Comparison of ENCODE assay signal across 9 cellular contexts in the genomic region with DNA sequence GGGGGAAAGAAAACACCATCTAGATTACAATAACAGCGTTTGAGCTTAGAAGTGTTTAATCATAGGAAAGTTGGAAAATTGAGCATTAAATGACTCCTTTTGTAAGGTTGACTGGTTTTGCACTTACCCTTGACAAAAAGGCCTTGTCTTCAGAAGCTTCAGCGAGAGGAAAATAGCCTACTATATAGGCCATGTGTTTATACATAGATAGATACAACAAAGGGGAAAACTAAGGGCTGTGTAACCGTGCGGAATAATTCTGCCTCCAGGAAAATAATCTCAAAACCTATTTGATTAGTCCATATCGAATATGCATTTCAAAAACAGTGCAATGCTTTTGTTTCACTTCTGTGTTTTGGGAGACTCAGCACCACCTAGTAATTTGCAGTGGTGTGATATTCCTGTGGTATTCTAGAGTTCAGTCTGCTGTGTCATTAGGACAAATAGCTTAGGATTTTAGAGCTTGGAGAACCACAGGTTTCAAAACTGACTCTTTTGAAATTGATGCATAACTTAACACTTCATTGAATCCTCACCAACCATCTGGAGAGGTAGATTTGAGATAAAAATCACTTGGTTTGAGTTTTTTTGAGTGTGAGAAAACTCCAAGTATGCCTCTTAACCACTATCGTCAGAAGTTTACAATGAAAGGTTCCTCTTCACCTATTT. TPM values are rescaled to one million over a fixed set of nuclear protein-coding genes. Genes with fewer than 3 reads are reported as not detected.
DNase-seq lines count a peak whose midpoint lies in the region; ATAC-seq and TF ChIP-seq lines count a peak whose summit lies in the region.
"Had no signal": no experiment of that assay in that cellular context is flagged by ENCODE, and none has a peak within 500 bp of the region (broad histone marks: within the 10 kb centered on the region; RNA-seq: fewer than 3 reads in every experiment).

No MANE protein-coding gene starts in this region.

- no peak for ATAC-seq in activated T-cell treated with anti-CD3 and anti-CD28 coated beads, Interleukin-2, amount 50 U/mL, for 72 hours (replicated peaks in 1 of 2)
- ATAC-seq in activated CD8-positive, alpha-beta T cell treated with anti-CD3 and anti-CD28 coated beads for 36 hours: no peak
- ATAC-seq in GM21390 (IDR thresholded peaks at IDR 0.05; ENCODE audit: unreplicated experiment): no peak
- ATAC-seq in HG03025 (IDR thresholded peaks at IDR 0.05; ENCODE audit: low FRiP score, unreplicated experiment): no peak

- no peak for TF ChIP-seq CTCF in activated CD8-positive, alpha-beta T cell treated with anti-CD3 and anti-CD28 coated beads for 36 hours (IDR thresholded peaks at IDR 0.05)
- TF ChIP-seq CTCF in type B pancreatic cell (conservative IDR thresholded peaks at IDR 0.05): no peak
- no peak for TF ChIP-seq CTCF in GM13977 (IDR thresholded peaks at IDR 0.05; ENCODE audit: extremely low read depth, insufficient read depth, missing control alignments)

- H3K27me3 Mint-ChIP-seq in activated T-cell treated with anti-CD3 and anti-CD28 coated beads, Interleukin-2, amount 50 U/mL, for 72 hours (ENCODE audit: low read depth): no peaks in the 10 kb centered on the region
- no peaks in the 10 kb centered on the region for H3K27me3 Mint-ChIP-seq in activated CD8-positive, alpha-beta T cell treated with anti-CD3 and anti-CD28 coated beads for 36 hours
- H3K27me3 Mint-ChIP-seq in type B pancreatic cell: peaks cover 10% of the 10 kb centered on the region

- in situ Hi-C loops in GM13977 (cut with MboI; ENCODE audit: low pct_unique_long_range_greater_than_20kb, low sequenced_read_pairs, unreplicated experiment): no loop called here

- DNase-seq in activated T-cell treated with anti-CD3 and anti-CD28 coated beads, Interleukin-2, amount 50 U/mL, for 72 hours: no peak
- DNase-seq in activated T-cell treated with anti-CD3 and anti-CD28 coated beads, Interleukin-2, amount 50 U/mL, for 48 hours: no peak
- DNase-seq in activated CD8-positive, alpha-beta T cell treated with anti-CD3 and anti-CD28 coated beads for 36 hours: no peak
- peak; percentile 54 for DNase-seq in kidney tubule cell (ENCODE audit: low spot score)
- DNase-seq in type B pancreatic cell (ENCODE audit: extremely low spot score, unreplicated experiment): no peak
- no peak for DNase-seq in GM13977 (ENCODE audit: low spot score)
- DNase-seq: NCI-H1930 had no signal

- H3K27ac Mint-ChIP-seq in activated T-cell treated with anti-CD3 and anti-CD28 coated beads, Interleukin-2, amount 50 U/mL, for 72 hours: peak overlapping the region; percentile 36
- H3K27ac Mint-ChIP-seq in activated CD8-positive, alpha-beta T cell treated with anti-CD3 and anti-CD28 coated beads for 36 hours: peak overlapping the region; percentile 58
- no peak overlapping the region for H3K27ac Mint-ChIP-seq in type B pancreatic cell

- peak overlapping the region; percentile 90 to 94 for H3K4me3 Mint-ChIP-seq in activated T-cell treated with anti-CD3 and anti-CD28 coated beads, Interleukin-2, amount 50 U/mL, for 72 hours
- peak overlapping the region; percentile 83 for H3K4me3 Mint-ChIP-seq in activated CD8-positive, alpha-beta T cell treated with anti-CD3 and anti-CD28 coated beads for 36 hours
- H3K4me3 Mint-ChIP-seq in type B pancreatic cell: peak overlapping the region; percentile 91

- POLR2A ChIA-PET in activated CD8-positive, alpha-beta T cell treated with anti-CD3 and anti-CD28 coated beads for 36 hours (lab: Charles Lee): interaction anchor here (0.6 to 2.5 kb wide), 6 partner anchors 16 to 177 kb away, joined by 3 to 8 read pairs (median 4); a partner anchor contains a TSS

- intact Hi-C loops in activated CD8-positive, alpha-beta T cell treated with anti-CD3 and anti-CD28 coated beads for 36 hours (cut with micrococcal nuclease): loop anchor here (2.0 to 10.0 kb wide), 4 partner anchors 27 to 379 kb away; a partner anchor contains a TSS

- peaks cover 0 to 4% of the 10 kb centered on the region in 2 donors for H3K36me3 Mint-ChIP-seq in activated T-cell treated with anti-CD3 and anti-CD28 coated beads, Interleukin-2, amount 50 U/mL, for 72 hours (ENCODE audit: insufficient read depth in 2 of 2)
- H3K36me3 Mint-ChIP-seq in activated CD8-positive, alpha-beta T cell treated with anti-CD3 and anti-CD28 coated beads for 36 hours (ENCODE audit: low read depth): peaks cover 8% of the 10 kb centered on the region
- no peaks in the 10 kb centered on the region for H3K36me3 Mint-ChIP-seq in type B pancreatic cell

- H3K4me1 Mint-ChIP-seq in activated T-cell treated with anti-CD3 and anti-CD28 coated beads, Interleukin-2, amount 50 U/mL, for 72 hours (ENCODE audit: low read depth): peaks cover 51% of the 10 kb centered on the region
- H3K4me1 Mint-ChIP-seq in activated CD8-positive, alpha-beta T cell treated with anti-CD3 and anti-CD28 coated beads for 36 hours (ENCODE audit: low read depth): peaks cover 47% of the 10 kb centered on the region
- H3K4me1 Mint-ChIP-seq in type B pancreatic cell (ENCODE audit: unreplicated experiment): peaks cover 37% of the 10 kb centered on the region

- CTCF ChIA-PET in activated CD8-positive, alpha-beta T cell treated with anti-CD3 and anti-CD28 coated beads for 36 hours (lab: Charles Lee): interaction anchor here (1.0 to 5.6 kb wide), 7 partner anchors 10 to 57 kb away, joined by 3 to 26 read pairs (median 9); a partner anchor contains a TSS

- no peaks in the 10 kb centered on the region for H3K9me3 Mint-ChIP-seq in activated T-cell treated with anti-CD3 and anti-CD28 coated beads, Interleukin-2, amount 50 U/mL, for 72 hours
- H3K9me3 Mint-ChIP-seq in activated CD8-positive, alpha-beta T cell treated with anti-CD3 and anti-CD28 coated beads for 36 hours: no peaks in the 10 kb centered on the region
- no peaks in the 10 kb centered on the region for H3K9me3 Mint-ChIP-seq in type B pancreatic cell

RNA-seq across cellular contexts. Expression of a gene that starts 1.8 kb away (rescaled TPM):
- total RNA-seq in activated T-cell treated with anti-CD3 and anti-CD28 coated beads, Interleukin-2, amount 50 U/mL, for 72 hours: 10 to 100 TPM; 12.7 to 19.1 TPM
- total RNA-seq in activated CD8-positive, alpha-beta T cell treated with anti-CD3 and anti-CD28 coated beads for 36 hours: 1 to 10 TPM; 6.6 to 8.0 TPM
- total RNA-seq in type B pancreatic cell (ENCODE audit: low replicate concordance): 4.1 and 17.3 TPM in 2 replicates

RNA-seq across cellular contexts. Expression of a gene that starts 55.3 kb away (rescaled TPM):
- total RNA-seq in activated T-cell treated with anti-CD3 and anti-CD28 coated beads, Interleukin-2, amount 50 U/mL, for 72 hours: 10 to 100 TPM; 22.7 to 25.2 TPM
- total RNA-seq in activated CD8-positive, alpha-beta T cell treated with anti-CD3 and anti-CD28 coated beads for 36 hours: 10 to 100 TPM; 13.3 to 15.2 TPM
- total RNA-seq in type B pancreatic cell (ENCODE audit: low replicate concordance): 23.9 and 37.2 TPM in 2 replicates
